In the genomic region with DNA sequence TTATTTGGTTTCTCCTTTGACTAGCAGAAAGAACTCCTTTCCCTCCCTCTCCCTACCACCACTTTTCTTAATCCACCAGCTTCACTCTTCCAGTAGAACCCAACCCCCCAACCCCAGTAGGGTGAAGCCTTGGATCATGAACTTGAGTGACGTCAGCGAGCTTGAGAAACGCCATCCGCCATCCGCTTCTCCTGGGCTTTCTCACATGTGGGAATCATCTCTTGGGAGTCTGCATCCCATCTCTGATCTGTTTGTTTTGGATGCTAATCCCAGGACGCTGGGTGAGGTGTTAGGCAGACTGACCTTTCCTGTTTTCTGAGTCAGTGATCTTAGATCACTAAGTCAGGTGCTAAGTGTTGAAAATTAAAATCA, we compare ENCODE assay signal across 19 cellular contexts. TPM values are rescaled to one million over a fixed set of nuclear protein-coding genes. Genes with fewer than 3 reads are reported as not detected.
"Had no signal": no experiment of that assay in that cellular context is flagged by ENCODE, and none has a peak within 500 bp of the region (broad histone marks: within the 10 kb centered on the region; RNA-seq: fewer than 3 reads in every experiment).

No MANE protein-coding gene starts in this region.

- H3K27me3 ChIP-seq: pancreas had no signal

- ATAC-seq: activated naive CD8-positive, alpha-beta T cell treated with anti-CD3 and anti-CD28 coated beads, Interleukin-2, amount 50 U/mL, for 24 hours; activated T-helper 17 cell treated with anti-CD3 and anti-CD28 coated beads, Interleukin-2, amount 50 U/mL, for 72 hours; lower lobe of right lung; pancreas had no signal

- H3K36me3 ChIP-seq: esophagus squamous epithelium, lower lobe of right lung, pancreas, transverse colon had no signal

- H3K27ac ChIP-seq: esophagus squamous epithelium, lower lobe of right lung, pancreas, transverse colon, VCaP had no signal

- H3K4me1 ChIP-seq: esophagus squamous epithelium, lower lobe of right lung, transverse colon had no signal

- H3K4me3 ChIP-seq: esophagus squamous epithelium, lower lobe of right lung, pancreas, skin epidermis, transverse colon had no signal

- DNase-seq: activated CD4-positive, alpha-beta T cell treated with anti-CD3 and anti-CD28 coated beads for 1 hour; activated CD4-positive, alpha-beta T cell treated with anti-CD3 and anti-CD28 coated beads, Interleukin-2, amount 50 U/mL, for 4 hours; activated naive CD4-positive, alpha-beta T cell treated with anti-CD3 and anti-CD28 coated beads for 36 hours; activated naive CD8-positive, alpha-beta T cell treated with anti-CD3 and anti-CD28 coated beads, Interleukin-2, amount 50 U/mL, for 24 hours; activated T-cell treated with anti-CD3 and anti-CD28 coated beads for 4 hours; aorta; esophagus squamous epithelium; foreskin fibroblast; lower lobe of right lung; pancreas; stimulated activated CD4-positive, alpha-beta T cell treated with anti-CD3 and anti-CD28 coated beads, Interleukin-15, amount 100 ng/mL, for 24 hours; stimulated activated CD4-positive, alpha-beta T cell treated with anti-CD3 and anti-CD28 coated beads, Interleukin-4, amount 100 ng/mL, for 1 hour; stimulated activated naive CD4-positive, alpha-beta T cell; T-helper 1 cell; transverse colon had no signal

- H3K9me3 ChIP-seq: esophagus squamous epithelium, lower lobe of right lung, pancreas, transverse colon had no signal

- FAIRE-seq: endometrium, pancreas had no signal

RNA-seq across cellular contexts. Expression of gene SOX9, which starts 16.0 kb away (rescaled TPM):
- total RNA-seq: activated naive CD4-positive, alpha-beta T cell treated with anti-CD3 and anti-CD28 coated beads for 36 hours; activated T-helper 17 cell treated with anti-CD3 and anti-CD28 coated beads, Interleukin-2, amount 50 U/mL, for 72 hours had no signal
